ENCODE assay signal across 17 cellular contexts in the genomic region with DNA sequence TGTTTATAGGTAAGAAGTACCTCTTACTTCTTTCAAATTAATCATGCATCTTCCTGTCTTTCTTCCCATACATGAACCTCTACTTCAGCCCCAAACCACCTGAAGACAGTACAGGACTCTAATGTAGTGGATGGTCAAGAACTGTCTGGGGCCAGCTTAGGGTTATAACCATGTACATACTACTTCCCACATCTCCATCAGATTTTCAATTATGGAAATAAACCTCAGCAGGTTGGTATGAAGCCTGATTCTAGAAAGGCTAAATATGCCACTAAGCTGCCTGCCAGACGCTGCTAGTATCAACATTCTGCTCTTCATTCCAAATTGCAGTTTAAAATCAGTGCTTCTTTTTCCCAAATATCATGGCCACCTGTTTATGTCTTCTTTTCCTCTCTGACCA.
"Had no signal": no experiment of that assay in that cellular context is flagged by ENCODE, and none has a peak within 500 bp of the region (broad histone marks: within the 10 kb centered on the region; RNA-seq: fewer than 3 reads in every experiment).

No MANE protein-coding gene starts in this region.

- DNase-seq: NCI-H1092 treated with DMSO at 0.1 percent for 48 hours, NCI-H1436, NCI-H187, NCI-H2029, NCI-H2081 treated with DMSO at 0.1 percent for 48 hours, NCI-H2171, NCI-H226, NCI-H446, NCI-H510A, NCI-H524 treated with DMSO at 0.1 percent for 48 hours, NCI-H69, SHP77, SK-N-SH, SW 1271 had no signal

- H3K4me3 ChIP-seq: K562 had no signal

- ATAC-seq: K562 had no signal

- H3K27ac ChIP-seq: KMS-11, RWPE1 had no signal

- H3K9me3 ChIP-seq: SK-N-SH had no signal
